Comparison of ENCODE assay signal across 19 cellular contexts in the genomic region with DNA sequence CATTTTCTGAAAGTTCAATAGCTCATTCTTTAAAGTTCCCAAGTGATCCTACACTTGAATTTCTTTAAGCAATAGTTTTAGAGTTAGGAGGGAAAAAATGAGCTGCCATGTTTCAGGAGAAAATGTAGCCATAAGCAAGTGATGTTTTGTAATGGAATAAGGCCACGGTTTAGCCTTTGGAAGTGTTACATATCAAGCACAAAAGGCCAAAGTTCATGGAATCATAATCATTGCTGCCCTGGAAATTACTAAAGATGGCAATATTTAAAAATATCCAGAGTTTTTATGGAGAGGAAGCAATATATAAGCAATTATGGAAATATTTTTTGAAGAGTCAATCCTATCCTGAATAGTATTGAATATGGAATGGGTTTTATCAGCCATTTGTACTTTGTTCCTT.
DNase-seq lines count a peak whose midpoint lies in the region; ATAC-seq and TF ChIP-seq lines count a peak whose summit lies in the region.
"Had no signal": no experiment of that assay in that cellular context is flagged by ENCODE, and none has a peak within 500 bp of the region (broad histone marks: within the 10 kb centered on the region; RNA-seq: fewer than 3 reads in every experiment).

No MANE protein-coding gene starts in this region.

- H3K27ac Mint-ChIP-seq in T-helper 2 cell treated with Interferon-gamma antibody and Interleukin-4, amounts not matched to agents 5 μg/mL and 100 μg/mL, for 36 hours = no peak overlapping the region
- H3K27ac Mint-ChIP-seq: activated CD8-positive, alpha-beta memory T cell treated with anti-CD3 and anti-CD28 coated beads, Interleukin-2, amount 10 ng/mL, durations not matched to agents 7 days and 5 days had no signal

- no peaks in the 10 kb centered on the region for H3K9me3 Mint-ChIP-seq in T-helper 2 cell treated with Interferon-gamma antibody and Interleukin-4, amounts not matched to agents 5 μg/mL and 100 μg/mL, for 36 hours

- 75% methylated on average over 1 of the region's 1 CpG for WGBS in heart right ventricle, 2 donors

- no peaks in the 10 kb centered on the region for H3K36me3 Mint-ChIP-seq in T-helper 2 cell treated with Interferon-gamma antibody and Interleukin-4, amounts not matched to agents 5 μg/mL and 100 μg/mL, for 36 hours (ENCODE audit: low read depth)

- H3K4me3 Mint-ChIP-seq in T-helper 2 cell treated with Interferon-gamma antibody and Interleukin-4, amounts not matched to agents 5 μg/mL and 100 μg/mL, for 36 hours = no peak overlapping the region
- H3K4me3 Mint-ChIP-seq: activated CD8-positive, alpha-beta memory T cell treated with anti-CD3 and anti-CD28 coated beads, Interleukin-2, amount 10 ng/mL, durations not matched to agents 7 days and 5 days; WTC11 had no signal

- H3K27me3 ChIP-seq in cardiac muscle cell (no peaks in the 10 kb centered on the region), heart right ventricle (no peaks in the 10 kb centered on the region), SJSA1 (replicated peaks) (no peaks in the 10 kb centered on the region), skeletal muscle satellite cell (ENCODE audit: control insufficient read depth, insufficient read depth, low read length) (no peaks in the 10 kb centered on the region)
- H3K27me3 ChIP-seq: tibial nerve had no signal

- DNase-seq in cardiac muscle cell (ENCODE audit: low read depth in 1 of 2, low spot score in 1 of 2) (no peak), heart right ventricle (no peak), SJSA1 (ENCODE audit: low read depth in 1 of 2, low spot score in 2 of 2) (no peak), left lobe of liver (ENCODE audit: low spot score) (no peak), RKO (ENCODE audit: low spot score) (no peak)
- no peak for DNase-seq in T-helper 2 cell treated with Interferon-gamma antibody and Interleukin-4, amounts not matched to agents 5 μg/mL and 100 μg/mL, for 36 hours (ENCODE audit: low spot score)
- DNase-seq: activated CD8-positive, alpha-beta memory T cell treated with anti-CD3 and anti-CD28 coated beads, Interleukin-2, amount 10 ng/mL, durations not matched to agents 7 days and 5 days; activated naive CD4-positive, alpha-beta T cell; activated T-cell treated with anti-CD3 and anti-CD28 coated beads, Interleukin-2, amount 50 U/mL, for 48 hours; cerebellar nuclear complex; NCI-H1105 treated with DMSO at 0.1 percent for 48 hours; retina; small intestine; stimulated activated CD4-positive, alpha-beta T cell treated with anti-CD3 and anti-CD28 coated beads, Interleukin-1b, Interleukin-23, amount 100 ng/mL, for 48 hours; SW 1271 had no signal

- H3K4me3 ChIP-seq in cardiac muscle cell (no peak overlapping the region), heart right ventricle (no peak overlapping the region), SJSA1 (no peak overlapping the region), skeletal muscle satellite cell (ENCODE audit: low read length) (no peak overlapping the region)
- H3K4me3 ChIP-seq: tibial nerve had no signal

- H3K4me1 Mint-ChIP-seq in T-helper 2 cell treated with Interferon-gamma antibody and Interleukin-4, amounts not matched to agents 5 μg/mL and 100 μg/mL, for 36 hours (ENCODE audit: low read depth) = no peaks in the 10 kb centered on the region

- H3K4me2 ChIP-seq in skeletal muscle satellite cell (ENCODE audit: low read length) = no peak overlapping the region

- intact Hi-C loops in heart right ventricle (cut with DNase I) = no loop called here

- H3K4me1 ChIP-seq in cardiac muscle cell (ENCODE audit: low read depth) (peaks cover 17% of the 10 kb centered on the region), heart right ventricle (peaks cover 0 to 16% (median 12%) of the 10 kb centered on the region in 9 donors), SJSA1 (replicated peaks) (peaks cover 10% of the 10 kb centered on the region), skeletal muscle satellite cell (ENCODE audit: control insufficient read depth, insufficient read depth, low read length) (peaks cover 22% of the 10 kb centered on the region)

- ATAC-seq in heart right ventricle = no peak
- peak; percentile 49 for ATAC-seq in left lobe of liver
- ATAC-seq in HG03521 (IDR thresholded peaks at IDR 0.05; ENCODE audit: unreplicated experiment) = no peak
- ATAC-seq: activated CD8-positive, alpha-beta memory T cell treated with anti-CD3 and anti-CD28 coated beads, Interleukin-2, amount 10 ng/mL, durations not matched to agents 7 days and 5 days had no signal

- no peak for TF ChIP-seq CTCF in cardiac muscle cell (IDR thresholded peaks at IDR 0.05; ENCODE audit: low read depth, low read length)
- no peak for TF ChIP-seq CTCF in heart right ventricle (IDR thresholded peaks at IDR 0.05)

- H3K9me3 ChIP-seq in cardiac muscle cell (ENCODE audit: low read depth) (no peaks in the 10 kb centered on the region), heart right ventricle (no peaks in the 10 kb centered on the region), SJSA1 (replicated peaks) (no peaks in the 10 kb centered on the region), skeletal muscle satellite cell (replicated peaks; ENCODE audit: low read length) (no peaks in the 10 kb centered on the region)
- H3K9me3 ChIP-seq: tibial nerve had no signal

- H3K27ac ChIP-seq in cardiac muscle cell = peak overlapping the region; percentile 87
- H3K27ac ChIP-seq in heart right ventricle = peak overlapping the region in 1 of 10 donors; percentile 70
- H3K27ac ChIP-seq in SJSA1 = peak overlapping the region; percentile 92

- H3K9ac ChIP-seq in skeletal muscle satellite cell (ENCODE audit: low read depth, low read length) = peak overlapping the region; percentile 51

- no peaks in the 10 kb centered on the region for H3K27me3 Mint-ChIP-seq in T-helper 2 cell treated with Interferon-gamma antibody and Interleukin-4, amounts not matched to agents 5 μg/mL and 100 μg/mL, for 36 hours (ENCODE audit: low read depth)
- H3K27me3 Mint-ChIP-seq: activated CD8-positive, alpha-beta memory T cell treated with anti-CD3 and anti-CD28 coated beads, Interleukin-2, amount 10 ng/mL, durations not matched to agents 7 days and 5 days had no signal

- H3K36me3 ChIP-seq in cardiac muscle cell (peaks cover 19% of the 10 kb centered on the region), heart right ventricle (peaks cover 0 to 18% (median 0%) of the 10 kb centered on the region in 9 donors), SJSA1 (no peaks in the 10 kb centered on the region), skeletal muscle satellite cell (ENCODE audit: insufficient read depth, low read length) (no peaks in the 10 kb centered on the region)
- H3K36me3 ChIP-seq: tibial nerve had no signal
